1 cellular context compared by ENCODE assay signal in the genomic region with DNA sequence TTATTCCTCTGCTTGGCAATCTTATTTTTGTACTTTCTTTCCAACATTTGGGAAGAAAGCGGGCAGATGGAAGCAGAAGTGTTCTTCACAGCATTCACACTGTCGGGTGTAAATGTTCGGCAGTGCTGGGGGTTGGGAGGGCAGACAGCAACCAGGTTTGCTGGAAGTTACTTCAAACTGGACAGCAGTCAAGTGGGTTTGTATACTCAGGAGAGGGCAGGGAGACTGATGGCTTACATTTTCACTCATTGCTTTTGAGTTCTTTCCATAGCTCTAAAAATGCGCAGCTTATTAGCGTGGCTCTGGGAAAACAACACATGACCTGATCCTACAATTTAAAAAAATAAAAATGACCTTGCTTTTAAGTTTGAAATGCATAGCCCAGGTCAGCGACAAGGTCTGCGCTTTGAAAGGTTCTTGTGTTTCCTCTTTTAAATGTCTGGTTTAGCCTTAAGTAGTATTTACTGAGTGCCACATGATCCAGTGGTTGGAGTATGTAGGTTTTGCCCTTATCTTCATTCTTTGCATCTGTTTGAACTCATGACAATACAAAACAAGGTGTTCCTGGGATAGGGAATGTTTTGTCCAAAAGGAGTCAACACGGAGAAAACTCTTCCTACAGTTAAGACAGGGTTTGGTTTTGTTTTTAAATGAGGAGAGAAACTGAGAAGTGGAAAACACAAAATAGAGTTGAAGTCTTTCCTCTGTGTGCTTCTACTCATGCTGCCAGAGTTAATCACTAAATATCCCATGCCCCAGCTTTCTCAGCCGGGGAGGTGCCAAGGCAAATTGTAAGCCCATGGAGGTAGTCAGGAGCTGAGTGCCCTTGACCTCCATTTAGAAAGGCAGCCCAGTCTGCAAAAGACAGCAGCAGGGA.
TF ChIP-seq lines count a peak whose summit lies in the region.

No MANE protein-coding gene starts in this region.

TF ChIP-seq in HepG2, 621 proteins besides CTCF, POLR2A, EP300 and RAD21 (continued from another document):
- TF ChIP-seq, protein P1, sequence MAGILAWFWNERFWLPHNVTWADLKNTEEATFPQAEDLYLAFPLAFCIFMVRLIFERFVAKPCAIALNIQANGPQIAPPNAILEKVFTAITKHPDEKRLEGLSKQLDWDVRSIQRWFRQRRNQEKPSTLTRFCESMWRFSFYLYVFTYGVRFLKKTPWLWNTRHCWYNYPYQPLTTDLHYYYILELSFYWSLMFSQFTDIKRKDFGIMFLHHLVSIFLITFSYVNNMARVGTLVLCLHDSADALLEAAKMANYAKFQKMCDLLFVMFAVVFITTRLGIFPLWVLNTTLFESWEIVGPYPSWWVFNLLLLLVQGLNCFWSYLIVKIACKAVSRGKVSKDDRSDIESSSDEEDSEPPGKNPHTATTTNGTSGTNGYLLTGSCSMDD (CRISPR knock-in tag; IDR thresholded peaks at IDR 0.05), result no peak
- TF ChIP-seq GATAD2A (CRISPR knock-in tag; IDR thresholded peaks at IDR 0.05), result peak; percentile 62
- peak; percentile 13; the same call in 1 of the 2 replicates for TF ChIP-seq MIER3 (CRISPR knock-in tag; IDR thresholded peaks at IDR 0.05; ENCODE audit: borderline replicate concordance)
- peak; percentile 69; the same call in 1 of the 2 replicates for TF ChIP-seq RBFOX2 (IDR thresholded peaks at IDR 0.05; ENCODE audit: low read depth, low read length)
- peak; percentile 17; the same call in 1 of the 2 replicates for TF ChIP-seq TBX2 (CRISPR knock-in tag; IDR thresholded peaks at IDR 0.05; ENCODE audit: borderline replicate concordance)
- no peak for TF ChIP-seq XBP1 (CRISPR knock-in tag; IDR thresholded peaks at IDR 0.05)
- TF ChIP-seq FOXA3 (CRISPR knock-in tag; IDR thresholded peaks at IDR 0.05), result peak; percentile 84
- TF ChIP-seq, protein P2, sequence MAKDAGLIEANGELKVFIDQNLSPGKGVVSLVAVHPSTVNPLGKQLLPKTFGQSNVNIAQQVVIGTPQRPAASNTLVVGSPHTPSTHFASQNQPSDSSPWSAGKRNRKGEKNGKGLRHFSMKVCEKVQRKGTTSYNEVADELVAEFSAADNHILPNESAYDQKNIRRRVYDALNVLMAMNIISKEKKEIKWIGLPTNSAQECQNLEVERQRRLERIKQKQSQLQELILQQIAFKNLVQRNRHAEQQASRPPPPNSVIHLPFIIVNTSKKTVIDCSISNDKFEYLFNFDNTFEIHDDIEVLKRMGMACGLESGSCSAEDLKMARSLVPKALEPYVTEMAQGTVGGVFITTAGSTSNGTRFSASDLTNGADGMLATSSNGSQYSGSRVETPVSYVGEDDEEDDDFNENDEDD (CRISPR knock-in tag; IDR thresholded peaks at IDR 0.05; ENCODE audit: borderline replicate concordance), result no peak
- TF ChIP-seq, protein P3, sequence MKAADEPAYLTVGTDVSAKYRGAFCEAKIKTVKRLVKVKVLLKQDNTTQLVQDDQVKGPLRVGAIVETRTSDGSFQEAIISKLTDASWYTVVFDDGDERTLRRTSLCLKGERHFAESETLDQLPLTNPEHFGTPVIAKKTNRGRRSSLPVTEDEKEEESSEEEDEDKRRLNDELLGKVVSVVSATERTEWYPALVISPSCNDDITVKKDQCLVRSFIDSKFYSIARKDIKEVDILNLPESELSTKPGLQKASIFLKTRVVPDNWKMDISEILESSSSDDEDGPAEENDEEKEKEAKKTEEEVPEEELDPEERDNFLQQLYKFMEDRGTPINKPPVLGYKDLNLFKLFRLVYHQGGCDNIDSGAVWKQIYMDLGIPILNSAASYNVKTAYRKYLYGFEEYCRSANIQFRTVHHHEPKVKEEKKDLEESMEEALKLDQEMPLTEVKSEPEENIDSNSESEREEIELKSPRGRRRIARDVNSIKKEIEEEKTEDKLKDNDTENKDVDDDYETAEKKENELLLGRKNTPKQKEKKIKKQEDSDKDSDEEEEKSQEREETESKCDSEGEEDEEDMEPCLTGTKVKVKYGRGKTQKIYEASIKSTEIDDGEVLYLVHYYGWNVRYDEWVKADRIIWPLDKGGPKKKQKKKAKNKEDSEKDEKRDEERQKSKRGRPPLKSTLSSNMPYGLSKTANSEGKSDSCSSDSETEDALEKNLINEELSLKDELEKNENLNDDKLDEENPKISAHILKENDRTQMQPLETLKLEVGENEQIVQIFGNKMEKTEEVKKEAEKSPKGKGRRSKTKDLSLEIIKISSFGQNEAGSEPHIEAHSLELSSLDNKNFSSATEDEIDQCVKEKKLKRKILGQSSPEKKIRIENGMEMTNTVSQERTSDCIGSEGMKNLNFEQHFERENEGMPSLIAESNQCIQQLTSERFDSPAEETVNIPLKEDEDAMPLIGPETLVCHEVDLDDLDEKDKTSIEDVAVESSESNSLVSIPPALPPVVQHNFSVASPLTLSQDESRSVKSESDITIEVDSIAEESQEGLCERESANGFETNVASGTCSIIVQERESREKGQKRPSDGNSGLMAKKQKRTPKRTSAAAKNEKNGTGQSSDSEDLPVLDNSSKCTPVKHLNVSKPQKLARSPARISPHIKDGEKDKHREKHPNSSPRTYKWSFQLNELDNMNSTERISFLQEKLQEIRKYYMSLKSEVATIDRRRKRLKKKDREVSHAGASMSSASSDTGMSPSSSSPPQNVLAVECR (CRISPR knock-in tag; IDR thresholded peaks at IDR 0.05; ENCODE audit: borderline replicate concordance), result peak; percentile 53; the same call in 1 of the 2 replicates
- 0 out of 2 replicates have a peak, but pooled peaks have one; percentile 14 for TF ChIP-seq ZMYM4 (CRISPR knock-in tag; IDR thresholded peaks at IDR 0.05)
- no peak for TF ChIP-seq HNRNPUL1 (IDR thresholded peaks at IDR 0.05; ENCODE audit: low read depth, low read length)
- TF ChIP-seq, protein P4, sequence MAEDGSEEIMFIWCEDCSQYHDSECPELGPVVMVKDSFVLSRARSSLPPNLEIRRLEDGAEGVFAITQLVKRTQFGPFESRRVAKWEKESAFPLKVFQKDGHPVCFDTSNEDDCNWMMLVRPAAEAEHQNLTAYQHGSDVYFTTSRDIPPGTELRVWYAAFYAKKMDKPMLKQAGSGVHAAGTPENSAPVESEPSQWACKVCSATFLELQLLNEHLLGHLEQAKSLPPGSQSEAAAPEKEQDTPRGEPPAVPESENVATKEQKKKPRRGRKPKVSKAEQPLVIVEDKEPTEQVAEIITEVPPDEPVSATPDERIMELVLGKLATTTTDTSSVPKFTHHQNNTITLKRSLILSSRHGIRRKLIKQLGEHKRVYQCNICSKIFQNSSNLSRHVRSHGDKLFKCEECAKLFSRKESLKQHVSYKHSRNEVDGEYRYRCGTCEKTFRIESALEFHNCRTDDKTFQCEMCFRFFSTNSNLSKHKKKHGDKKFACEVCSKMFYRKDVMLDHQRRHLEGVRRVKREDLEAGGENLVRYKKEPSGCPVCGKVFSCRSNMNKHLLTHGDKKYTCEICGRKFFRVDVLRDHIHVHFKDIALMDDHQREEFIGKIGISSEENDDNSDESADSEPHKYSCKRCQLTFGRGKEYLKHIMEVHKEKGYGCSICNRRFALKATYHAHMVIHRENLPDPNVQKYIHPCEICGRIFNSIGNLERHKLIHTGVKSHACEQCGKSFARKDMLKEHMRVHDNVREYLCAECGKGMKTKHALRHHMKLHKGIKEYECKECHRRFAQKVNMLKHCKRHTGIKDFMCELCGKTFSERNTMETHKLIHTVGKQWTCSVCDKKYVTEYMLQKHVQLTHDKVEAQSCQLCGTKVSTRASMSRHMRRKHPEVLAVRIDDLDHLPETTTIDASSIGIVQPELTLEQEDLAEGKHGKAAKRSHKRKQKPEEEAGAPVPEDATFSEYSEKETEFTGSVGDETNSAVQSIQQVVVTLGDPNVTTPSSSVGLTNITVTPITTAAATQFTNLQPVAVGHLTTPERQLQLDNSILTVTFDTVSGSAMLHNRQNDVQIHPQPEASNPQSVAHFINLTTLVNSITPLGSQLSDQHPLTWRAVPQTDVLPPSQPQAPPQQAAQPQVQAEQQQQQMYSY (CRISPR knock-in tag; IDR thresholded peaks at IDR 0.05), result peak; percentile 7; the same call in 1 of the 2 replicates
- peak; percentile 24; the same call in 1 of the 2 replicates for TF ChIP-seq ZBTB7B (CRISPR knock-in tag; IDR thresholded peaks at IDR 0.05)
- peak; percentile 25; the same call in 1 of the 2 replicates for TF ChIP-seq MXD4 (CRISPR knock-in tag; IDR thresholded peaks at IDR 0.05)
- TF ChIP-seq ZNF547 (CRISPR knock-in tag; IDR thresholded peaks at IDR 0.05), result no peak
- TF ChIP-seq, protein P5, sequence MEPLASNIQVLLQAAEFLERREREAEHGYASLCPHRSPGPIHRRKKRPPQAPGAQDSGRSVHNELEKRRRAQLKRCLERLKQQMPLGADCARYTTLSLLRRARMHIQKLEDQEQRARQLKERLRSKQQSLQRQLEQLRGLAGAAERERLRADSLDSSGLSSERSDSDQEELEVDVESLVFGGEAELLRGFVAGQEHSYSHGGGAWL (CRISPR knock-in tag; IDR thresholded peaks at IDR 0.05), result no peak
- TF ChIP-seq, protein P6, sequence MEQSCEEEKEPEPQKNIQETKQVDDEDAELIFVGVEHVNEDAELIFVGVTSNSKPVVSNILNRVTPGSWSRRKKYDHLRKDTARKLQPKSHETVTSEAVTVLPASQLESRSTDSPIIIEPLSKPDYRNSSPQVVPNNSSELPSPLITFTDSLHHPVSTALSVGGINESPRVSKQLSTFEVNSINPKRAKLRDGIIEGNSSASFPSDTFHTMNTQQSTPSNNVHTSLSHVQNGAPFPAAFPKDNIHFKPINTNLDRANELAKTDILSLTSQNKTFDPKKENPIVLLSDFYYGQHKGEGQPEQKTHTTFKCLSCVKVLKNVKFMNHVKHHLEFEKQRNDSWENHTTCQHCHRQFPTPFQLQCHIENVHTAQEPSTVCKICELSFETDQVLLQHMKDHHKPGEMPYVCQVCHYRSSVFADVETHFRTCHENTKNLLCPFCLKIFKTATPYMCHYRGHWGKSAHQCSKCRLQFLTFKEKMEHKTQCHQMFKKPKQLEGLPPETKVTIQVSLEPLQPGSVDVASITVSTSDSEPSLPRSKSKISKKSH (CRISPR knock-in tag; IDR thresholded peaks at IDR 0.05; ENCODE audit: borderline replicate concordance), result no peak
- no peak; the same call in none of the 2 replicates for TF ChIP-seq POLR2AphosphoS5 (IDR thresholded peaks at IDR 0.05; ENCODE audit: low read depth, low read length)
- peak; percentile 94 for TF ChIP-seq SOX5 (CRISPR knock-in tag; IDR thresholded peaks at IDR 0.05; ENCODE audit: borderline replicate concordance)
- TF ChIP-seq, protein P7, sequence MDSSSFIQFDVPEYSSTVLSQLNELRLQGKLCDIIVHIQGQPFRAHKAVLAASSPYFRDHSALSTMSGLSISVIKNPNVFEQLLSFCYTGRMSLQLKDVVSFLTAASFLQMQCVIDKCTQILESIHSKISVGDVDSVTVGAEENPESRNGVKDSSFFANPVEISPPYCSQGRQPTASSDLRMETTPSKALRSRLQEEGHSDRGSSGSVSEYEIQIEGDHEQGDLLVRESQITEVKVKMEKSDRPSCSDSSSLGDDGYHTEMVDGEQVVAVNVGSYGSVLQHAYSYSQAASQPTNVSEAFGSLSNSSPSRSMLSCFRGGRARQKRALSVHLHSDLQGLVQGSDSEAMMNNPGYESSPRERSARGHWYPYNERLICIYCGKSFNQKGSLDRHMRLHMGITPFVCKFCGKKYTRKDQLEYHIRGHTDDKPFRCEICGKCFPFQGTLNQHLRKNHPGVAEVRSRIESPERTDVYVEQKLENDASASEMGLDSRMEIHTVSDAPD (CRISPR knock-in tag; IDR thresholded peaks at IDR 0.05), result 0 out of 2 replicates have a peak, but pooled peaks have one; percentile 52
- TF ChIP-seq, protein P8, sequence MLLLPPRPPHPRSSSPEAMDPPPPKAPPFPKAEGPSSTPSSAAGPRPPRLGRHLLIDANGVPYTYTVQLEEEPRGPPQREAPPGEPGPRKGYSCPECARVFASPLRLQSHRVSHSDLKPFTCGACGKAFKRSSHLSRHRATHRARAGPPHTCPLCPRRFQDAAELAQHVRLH (CRISPR knock-in tag; IDR thresholded peaks at IDR 0.05; ENCODE audit: borderline replicate concordance, low read depth), result no peak
- TF ChIP-seq HDAC2 (CRISPR knock-in tag; IDR thresholded peaks at IDR 0.05), result peak; percentile 54; the same call in 1 of the 2 replicates
- TF ChIP-seq ESRRA (CRISPR knock-in tag; IDR thresholded peaks at IDR 0.05; ENCODE audit: low read depth), result no peak
- TF ChIP-seq RBM22 (optimal IDR thresholded peaks at IDR 0.05; ENCODE audit: low read length), result peak; percentile 84
- no peak for TF ChIP-seq MTF1 (CRISPR knock-in tag; IDR thresholded peaks at IDR 0.05)
- TF ChIP-seq, protein P9, sequence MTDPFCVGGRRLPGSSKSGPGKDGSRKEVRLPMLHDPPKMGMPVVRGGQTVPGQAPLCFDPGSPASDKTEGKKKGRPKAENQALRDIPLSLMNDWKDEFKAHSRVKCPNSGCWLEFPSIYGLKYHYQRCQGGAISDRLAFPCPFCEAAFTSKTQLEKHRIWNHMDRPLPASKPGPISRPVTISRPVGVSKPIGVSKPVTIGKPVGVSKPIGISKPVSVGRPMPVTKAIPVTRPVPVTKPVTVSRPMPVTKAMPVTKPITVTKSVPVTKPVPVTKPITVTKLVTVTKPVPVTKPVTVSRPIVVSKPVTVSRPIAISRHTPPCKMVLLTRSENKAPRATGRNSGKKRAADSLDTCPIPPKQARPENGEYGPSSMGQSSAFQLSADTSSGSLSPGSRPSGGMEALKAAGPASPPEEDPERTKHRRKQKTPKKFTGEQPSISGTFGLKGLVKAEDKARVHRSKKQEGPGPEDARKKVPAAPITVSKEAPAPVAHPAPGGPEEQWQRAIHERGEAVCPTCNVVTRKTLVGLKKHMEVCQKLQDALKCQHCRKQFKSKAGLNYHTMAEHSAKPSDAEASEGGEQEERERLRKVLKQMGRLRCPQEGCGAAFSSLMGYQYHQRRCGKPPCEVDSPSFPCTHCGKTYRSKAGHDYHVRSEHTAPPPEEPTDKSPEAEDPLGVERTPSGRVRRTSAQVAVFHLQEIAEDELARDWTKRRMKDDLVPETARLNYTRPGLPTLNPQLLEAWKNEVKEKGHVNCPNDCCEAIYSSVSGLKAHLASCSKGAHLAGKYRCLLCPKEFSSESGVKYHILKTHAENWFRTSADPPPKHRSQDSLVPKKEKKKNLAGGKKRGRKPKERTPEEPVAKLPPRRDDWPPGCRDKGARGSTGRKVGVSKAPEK (CRISPR knock-in tag; IDR thresholded peaks at IDR 0.05; ENCODE audit: borderline replicate concordance), result no peak
- TF ChIP-seq ZKSCAN8 (CRISPR knock-in tag; IDR thresholded peaks at IDR 0.05; ENCODE audit: borderline replicate concordance), result no peak
